ENCODE assay signal across 10 cellular contexts in the genomic region with DNA sequence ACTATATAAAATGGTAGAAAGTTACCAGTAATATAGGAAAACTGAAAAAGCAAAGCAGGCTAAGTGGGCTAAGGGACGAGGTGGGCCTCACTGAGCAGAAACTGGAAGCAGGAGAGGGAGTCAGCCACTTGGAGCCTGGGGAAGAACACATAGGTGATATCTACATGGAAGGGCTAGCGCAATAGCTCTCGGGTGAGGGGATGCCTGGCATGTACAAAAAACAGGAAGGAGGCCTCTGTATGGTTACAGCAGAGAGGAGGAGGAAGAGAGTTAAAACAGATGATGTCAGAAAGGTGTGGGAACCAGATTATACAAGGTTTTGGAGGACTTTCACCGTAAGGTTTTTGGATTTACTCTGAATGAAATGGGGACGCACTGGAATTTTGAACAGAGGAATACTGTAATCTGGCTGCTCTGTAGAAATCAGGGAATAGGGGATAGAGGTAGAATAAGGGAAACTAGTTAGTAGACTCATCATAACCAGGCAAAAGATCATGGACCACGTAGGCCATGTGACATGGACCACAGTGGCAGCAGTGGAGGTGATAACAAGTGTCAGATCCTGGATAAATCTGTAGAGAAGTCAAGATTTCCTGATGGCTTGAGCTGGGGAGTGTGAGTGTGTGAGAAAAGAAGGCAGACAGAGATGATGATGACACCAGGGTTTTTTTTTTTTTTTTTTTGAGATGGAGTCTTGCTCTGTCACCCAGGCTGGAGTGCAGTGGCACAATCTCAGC. TPM values are rescaled to one million over a fixed set of nuclear protein-coding genes. Genes with fewer than 3 reads are reported as not detected.
DNase-seq lines count a peak whose midpoint lies in the region; ATAC-seq, FAIRE-seq and TF ChIP-seq lines count a peak whose summit lies in the region.
"Had no signal": no experiment of that assay in that cellular context is flagged by ENCODE, and none has a peak within 500 bp of the region (broad histone marks: within the 10 kb centered on the region; RNA-seq: fewer than 3 reads in every experiment).

No MANE protein-coding gene starts in this region.

- DNase-seq in GM12892 (ENCODE audit: insufficient read length) = no peak
- DNase-seq in NT2/D1 (ENCODE audit: low read depth, low spot score) = no peak
- DNase-seq in activated naive CD8-positive, alpha-beta T cell treated with anti-CD3 and anti-CD28 coated beads, Interleukin-2, amount 50 U/mL, for 24 hours = no peak
- DNase-seq in trophoblast cell = peak; percentile 81 to 85
- no peak for DNase-seq in ovary
- no peak for DNase-seq in GM20000 (ENCODE audit: low spot score)
- DNase-seq: NCI-H1105 had no signal

- no peaks in the 10 kb centered on the region for H3K9me3 ChIP-seq in NT2/D1 (ENCODE audit: insufficient read depth, low read length)
- no peaks in the 10 kb centered on the region for H3K9me3 ChIP-seq in trophoblast cell (ENCODE audit: insufficient read depth, low read depth, low read length)
- H3K9me3 ChIP-seq in ovary = no peaks in the 10 kb centered on the region

- H4K8ac ChIP-seq in trophoblast cell (ENCODE audit: low read depth, low read length) = no peak overlapping the region

- peaks cover 89% of the 10 kb centered on the region for H3K4me1 Mint-ChIP-seq in activated naive CD8-positive, alpha-beta T cell treated with anti-CD3 and anti-CD28 coated beads, Interleukin-2, amount 50 U/mL, for 24 hours

- H3K4me1 ChIP-seq in NT2/D1 (ENCODE audit: insufficient read depth, insufficient read length) = peaks cover 3% of the 10 kb centered on the region
- H3K4me1 ChIP-seq in trophoblast cell (ENCODE audit: control insufficient read depth in 1 of 2, insufficient read depth in 2 of 2, low read length in 2 of 2) = peaks cover 6 to 18% of the 10 kb centered on the region in 2 experiments
- H3K4me1 ChIP-seq in ovary (ENCODE audit: insufficient read depth) = peaks cover 5% of the 10 kb centered on the region

- no peak overlapping the region for H2BK120ac ChIP-seq in trophoblast cell (ENCODE audit: insufficient read depth, low read length, poor library complexity)

- no peak overlapping the region for H2AFZ ChIP-seq in trophoblast cell (ENCODE audit: insufficient read depth, low read length, poor library complexity)

- H4K91ac ChIP-seq in trophoblast cell (ENCODE audit: low read depth, low read length) = no peak overlapping the region

- peak; percentile 78 for FAIRE-seq in GM12892 (lab: Jason Lieb, UNC)

- H3K79me1 ChIP-seq in trophoblast cell (ENCODE audit: low read length) = peaks cover 2% of the 10 kb centered on the region

- intact Hi-C loops in ovary (cut with DNase I) = no loop called here

- TF ChIP-seq CTCF in ovary (IDR thresholded peaks at IDR 0.05) = no peak
- no peak for TF ChIP-seq CTCF in GM20000 (IDR thresholded peaks at IDR 0.05; ENCODE audit: extremely low read depth, missing control alignments)

- no peak for ATAC-seq in activated naive CD8-positive, alpha-beta T cell treated with anti-CD3 and anti-CD28 coated beads, Interleukin-2, amount 50 U/mL, for 24 hours
- no peak for ATAC-seq in HG02970 (IDR thresholded peaks at IDR 0.05; ENCODE audit: low FRiP score, unreplicated experiment)
- ATAC-seq in GM19324 (IDR thresholded peaks at IDR 0.05; ENCODE audit: low FRiP score, unreplicated experiment) = no peak

- peaks cover 65% of the 10 kb centered on the region for H3K36me3 Mint-ChIP-seq in activated naive CD8-positive, alpha-beta T cell treated with anti-CD3 and anti-CD28 coated beads, Interleukin-2, amount 50 U/mL, for 24 hours (ENCODE audit: low read depth)

- no peak overlapping the region for H2BK12ac ChIP-seq in trophoblast cell (ENCODE audit: low read length)

- WGBS in trophoblast cell (ENCODE audit: extremely low coverage, insufficient coverage, insufficient read length) = no CpG with 5 or more reads among the region's 6 CpGs
- 74 to 76% (median 76%) methylated on average over 6 of the region's 6 CpGs for WGBS in ovary, 3 donors

- H3K23ac ChIP-seq in trophoblast cell (ENCODE audit: low read length) = no peak overlapping the region

- H3K9ac ChIP-seq in NT2/D1 (ENCODE audit: insufficient read length, low read depth) (peak overlapping the region; percentile 11), trophoblast cell (ENCODE audit: low read length) (no peak overlapping the region)

- no peaks in the 10 kb centered on the region for H3K9me3 Mint-ChIP-seq in activated naive CD8-positive, alpha-beta T cell treated with anti-CD3 and anti-CD28 coated beads, Interleukin-2, amount 50 U/mL, for 24 hours
- H3K9me3 Mint-ChIP-seq: neural crest cell had no signal

- H2AK5ac ChIP-seq in trophoblast cell (ENCODE audit: low read length) = no peak overlapping the region

- H3K27me3 Mint-ChIP-seq in activated naive CD8-positive, alpha-beta T cell treated with anti-CD3 and anti-CD28 coated beads, Interleukin-2, amount 50 U/mL, for 24 hours = no peaks in the 10 kb centered on the region

- H3K27ac Mint-ChIP-seq in activated naive CD8-positive, alpha-beta T cell treated with anti-CD3 and anti-CD28 coated beads, Interleukin-2, amount 50 U/mL, for 24 hours = peak overlapping the region; percentile 94

- H4K12ac ChIP-seq in trophoblast cell (ENCODE audit: low read depth, low read length) = no peak overlapping the region

- peaks cover 9% of the 10 kb centered on the region for H3K36me3 ChIP-seq in NT2/D1 (ENCODE audit: insufficient read depth, insufficient read length, low read length)
- no peaks in the 10 kb centered on the region for H3K36me3 ChIP-seq in trophoblast cell (ENCODE audit: control insufficient read depth in 1 of 2, insufficient read depth in 2 of 2, low read length in 2 of 2)
- no peaks in the 10 kb centered on the region for H3K36me3 ChIP-seq in ovary

- no peak overlapping the region for H3K14ac ChIP-seq in trophoblast cell (ENCODE audit: low read length)

- H3K27ac ChIP-seq in trophoblast cell (ENCODE audit: low read depth, low read length) (no peak overlapping the region), ovary (no peak overlapping the region)

- H3K4me2 ChIP-seq in trophoblast cell (ENCODE audit: low read length) = no peak overlapping the region

- no peak overlapping the region for H2BK5ac ChIP-seq in trophoblast cell (ENCODE audit: low read depth, low read length, poor library complexity)

- no peak overlapping the region for H3K18ac ChIP-seq in trophoblast cell (ENCODE audit: low read length)

- no peaks in the 10 kb centered on the region for H3K27me3 ChIP-seq in NT2/D1 (ENCODE audit: insufficient read depth, insufficient read length)
- H3K27me3 ChIP-seq in trophoblast cell (ENCODE audit: insufficient read depth, low read length) = no peaks in the 10 kb centered on the region
- H3K27me3 ChIP-seq in ovary = no peaks in the 10 kb centered on the region

- TF ChIP-seq EP300 in ovary (IDR thresholded peaks at IDR 0.05) = no peak

- H3K79me2 ChIP-seq in trophoblast cell (ENCODE audit: control insufficient read depth, insufficient read depth, low read length, poor library complexity) = no peaks in the 10 kb centered on the region

- H3K4me3 ChIP-seq in NT2/D1 (ENCODE audit: insufficient read length, low read depth) (no peak overlapping the region), trophoblast cell (ENCODE audit: low read depth, low read length) (no peak overlapping the region), ovary (no peak overlapping the region)

- no peak overlapping the region for H3K4ac ChIP-seq in trophoblast cell (ENCODE audit: low read depth, low read length)

- H3K4me3 Mint-ChIP-seq in activated naive CD8-positive, alpha-beta T cell treated with anti-CD3 and anti-CD28 coated beads, Interleukin-2, amount 50 U/mL, for 24 hours = peak overlapping the region; percentile 80
- H3K4me3 Mint-ChIP-seq: neural crest cell had no signal

- TF ChIP-seq POLR2A in GM12892 (IDR thresholded peaks at IDR 0.05; ENCODE audit: low read depth, low read length) (peak; percentile 18; the same call in 1 of the 2 replicates), ovary (IDR thresholded peaks at IDR 0.05) (no peak)

RNA-seq across cellular contexts. Expression of a gene that starts 52.6 kb away (rescaled TPM):
- polyA plus RNA-seq in GM12892 (2012; ENCODE audit: missing spikeins) = 346 TPM
- polyA plus RNA-seq in trophoblast cell (2013) = 42.7 and 44.8 TPM in 2 replicates
- total RNA-seq in ovary = 10 to 100 TPM; 22.4 to 57.8 (median 49.0) TPM
- 10 to 100 TPM; 18.0 to 61.5 TPM for polyA plus RNA-seq in ovary

Comparison
In these comparisons a context has a peak if more than half of its experiments do, and no peak if none do; other contexts are left out.
1. DNase-seq: peak in trophoblast cell (2 of 2); none in GM12892 (single experiment), NT2/D1 (single experiment), activated naive CD8-positive, alpha-beta T cell treated with anti-CD3 and anti-CD28 coated beads, Interleukin-2, amount 50 U/mL, for 24 hours (single experiment), ovary (0 of 5) and GM20000 (single experiment).